In genomic region chrX:105282077-105282476, GRCh38 we compare ENCODE assay signal across 18 cellular contexts.
A peak's percentile ranks its signal among the peaks of the same experiment; 100 is the strongest.
DNase-seq lines count a peak whose midpoint lies in the region; FAIRE-seq and TF ChIP-seq lines count a peak whose summit lies in the region.
"Had no signal": no experiment of that assay in that cellular context is flagged by ENCODE, and none has a peak within 500 bp of the region (broad histone marks: within the 10 kb centered on the region; RNA-seq: fewer than 3 reads in every experiment).

No MANE protein-coding gene starts in this region.

- H2AFZ ChIP-seq in endothelial cell of umbilical vein (ENCODE audit: low read depth, low read length) (no peak overlapping the region), mesenchymal stem cell (ENCODE audit: low read depth, low read length) (no peak overlapping the region), neuronal stem cell (ENCODE audit: low read length) (no peak overlapping the region)

- no peaks in the 10 kb centered on the region for H3K79me1 ChIP-seq in mesenchymal stem cell (replicated peaks; ENCODE audit: low read length, poor library complexity, severe bottlenecking)
- H3K79me1 ChIP-seq in neuronal stem cell (ENCODE audit: low read depth, low read length): no peaks in the 10 kb centered on the region

- H3K23ac ChIP-seq in mesenchymal stem cell (ENCODE audit: low read length in 2 of 2) (no peak overlapping the region), neuronal stem cell (ENCODE audit: low read depth, low read length, poor library complexity) (no peak overlapping the region)

- peak overlapping the region; percentile 60 for H3K27ac ChIP-seq in endothelial cell of umbilical vein (ENCODE audit: insufficient read depth, low read depth, low read length)
- no peak overlapping the region for H3K27ac ChIP-seq in mesenchymal stem cell (ENCODE audit: low read length, poor library complexity, severe bottlenecking)
- H3K27ac ChIP-seq in SJCRH30: no peak overlapping the region
- no peak overlapping the region for H3K27ac ChIP-seq in neuronal stem cell (replicated peaks; ENCODE audit: low read length)
- H3K27ac ChIP-seq: RWPE1 had no signal

- H4K91ac ChIP-seq in mesenchymal stem cell (ENCODE audit: low read length) (no peak overlapping the region), neuronal stem cell (ENCODE audit: low read depth, low read length, poor library complexity) (no peak overlapping the region)

- WGBS in mesenchymal stem cell: 50% methylated on average over 1 of the region's 1 CpG
- WGBS in neuronal stem cell (ENCODE audit: extremely low coverage in 2 of 2, insufficient read length in 2 of 2, insufficient replicate concordance in 1 of 2), 2 donors: no CpG with 5 or more reads among the region's 1 CpG

- H3K4me3 ChIP-seq in endothelial cell of umbilical vein (replicated peaks in 1 of 3; ENCODE audit: insufficient read depth in 1 of 3, low read depth in 1 of 3, low read length in 3 of 3): no peak overlapping the region
- no peak overlapping the region for H3K4me3 ChIP-seq in mesenchymal stem cell (ENCODE audit: insufficient read depth in 1 of 2, low read depth in 1 of 2, low read length in 2 of 2)
- no peak overlapping the region for H3K4me3 ChIP-seq in SJCRH30
- no peak overlapping the region for H3K4me3 ChIP-seq in neuronal stem cell (ENCODE audit: low read length in 2 of 2)
- H3K4me3 ChIP-seq: MG63 had no signal

- H4K8ac ChIP-seq in mesenchymal stem cell (ENCODE audit: low read length): no peak overlapping the region
- no peak overlapping the region for H4K8ac ChIP-seq in neuronal stem cell (ENCODE audit: low read depth, low read length)

- H3K9me1 ChIP-seq in endothelial cell of umbilical vein (replicated peaks; ENCODE audit: control insufficient read depth, extremely low read depth, insufficient read depth, low read length): no peaks in the 10 kb centered on the region

- TF ChIP-seq CTCF in endothelial cell of umbilical vein (IDR thresholded peaks at IDR 0.05; ENCODE audit: extremely low read depth in 1 of 2, insufficient read depth in 1 of 2, low read depth in 1 of 2, low read length in 2 of 2): no peak

- H3K9me3 ChIP-seq in endothelial cell of umbilical vein (replicated peaks; ENCODE audit: control insufficient read depth, insufficient read depth, low read length) (no peaks in the 10 kb centered on the region), mesenchymal stem cell (ENCODE audit: control insufficient read depth, low read length) (no peaks in the 10 kb centered on the region), SJCRH30 (replicated peaks) (no peaks in the 10 kb centered on the region), neuronal stem cell (replicated peaks in 1 of 2; ENCODE audit: control insufficient read depth in 2 of 2, insufficient read depth in 1 of 2, low read depth in 1 of 2, low read length in 2 of 2) (no peaks in the 10 kb centered on the region)
- H3K9me3 ChIP-seq: MG63 had no signal

- no peaks in the 10 kb centered on the region for H3K36me3 ChIP-seq in endothelial cell of umbilical vein (ENCODE audit: control insufficient read depth in 2 of 2, extremely low read depth in 1 of 2, insufficient read depth in 2 of 2, low read length in 2 of 2)
- no peaks in the 10 kb centered on the region for H3K36me3 ChIP-seq in mesenchymal stem cell (ENCODE audit: control insufficient read depth in 1 of 2, insufficient read depth in 2 of 2, low read depth in 1 of 2, low read length in 2 of 2)
- H3K36me3 ChIP-seq in SJCRH30: no peaks in the 10 kb centered on the region
- H3K36me3 ChIP-seq in neuronal stem cell (replicated peaks in 1 of 2; ENCODE audit: control insufficient read depth in 2 of 2, insufficient read depth in 2 of 2, low read length in 2 of 2): no peaks in the 10 kb centered on the region
- H3K36me3 ChIP-seq: MG63 had no signal

- peak; percentile 80 for FAIRE-seq in endothelial cell of umbilical vein (lab: Jason Lieb, UNC)
- FAIRE-seq: GM18507 had no signal

- H3K4ac ChIP-seq in mesenchymal stem cell (ENCODE audit: low read depth in 1 of 2, low read length in 2 of 2) (no peak overlapping the region), neuronal stem cell (ENCODE audit: low read length) (no peak overlapping the region)

- H3K4me1 ChIP-seq in endothelial cell of umbilical vein (ENCODE audit: control insufficient read depth, extremely low read depth, insufficient read depth, low read length) (peaks cover 15% of the 10 kb centered on the region), mesenchymal stem cell (ENCODE audit: control insufficient read depth, insufficient read depth, low read depth, low read length) (no peaks in the 10 kb centered on the region), SJCRH30 (no peaks in the 10 kb centered on the region), neuronal stem cell (ENCODE audit: control insufficient read depth in 2 of 2, insufficient read depth in 1 of 2, low read depth in 1 of 2, low read length in 2 of 2) (no peaks in the 10 kb centered on the region)

- no peaks in the 10 kb centered on the region for H3K27me3 ChIP-seq in endothelial cell of umbilical vein (ENCODE audit: control insufficient read depth in 2 of 2, insufficient read depth in 2 of 2, low read length in 2 of 2)
- H3K27me3 ChIP-seq in mesenchymal stem cell (ENCODE audit: control insufficient read depth in 1 of 2, insufficient read depth in 1 of 2, low read length in 2 of 2): peaks cover 0 to 5% of the 10 kb centered on the region in 2 experiments
- no peaks in the 10 kb centered on the region for H3K27me3 ChIP-seq in SJCRH30
- H3K27me3 ChIP-seq in neuronal stem cell (ENCODE audit: control insufficient read depth in 3 of 3, insufficient read depth in 3 of 3, low read depth in 1 of 3, low read length in 3 of 3): no peaks in the 10 kb centered on the region
- H3K27me3 ChIP-seq: MG63 had no signal

- peak overlapping the region; percentile 31 for H3K9ac ChIP-seq in endothelial cell of umbilical vein (replicated peaks; ENCODE audit: extremely low read depth, insufficient read depth, low read length)
- H3K9ac ChIP-seq in mesenchymal stem cell (ENCODE audit: low read length): no peak overlapping the region
- no peak overlapping the region for H3K9ac ChIP-seq in neuronal stem cell (ENCODE audit: low read depth, low read length, poor library complexity)

- peak; percentile 4 for DNase-seq in LHCN-M2 (ENCODE audit: low read depth)
- peak; percentile 66 for DNase-seq in endothelial cell of umbilical vein (ENCODE audit: low read depth, low spot score)
- DNase-seq in lung microvascular endothelial cell (ENCODE audit: low read depth in 2 of 2): peak; percentile 7 to 92
- no peak for DNase-seq in mesenchymal stem cell
- no peak for DNase-seq in SJCRH30
- DNase-seq in neuronal stem cell (ENCODE audit: low spot score): no peak
- DNase-seq in stimulated activated CD4-positive, alpha-beta T cell treated with anti-CD3 and anti-CD28 coated beads, Interleukin-4, amount 100 ng/mL, for 1 hour: no peak
- DNase-seq: Calu3; CD8-positive, alpha-beta memory T cell; DMS79 treated with DMSO at 0.1 percent for 48 hours; H7; KBM-7; MG63; NCI-H2029 treated with DMSO at 0.1 percent for 48 hours; NCI-H526 treated with DMSO at 0.1 percent for 48 hours; SHP77 had no signal

- TF ChIP-seq POLR2A in endothelial cell of umbilical vein (IDR thresholded peaks at IDR 0.05; ENCODE audit: low read depth, low read length): no peak

- H3K79me2 ChIP-seq in endothelial cell of umbilical vein (ENCODE audit: control insufficient read depth, insufficient read depth, low read length): no peaks in the 10 kb centered on the region

- no peak overlapping the region for H2BK12ac ChIP-seq in mesenchymal stem cell (ENCODE audit: low read length in 2 of 2)
- no peak overlapping the region for H2BK12ac ChIP-seq in neuronal stem cell (ENCODE audit: low read length)

- H2BK15ac ChIP-seq in mesenchymal stem cell (ENCODE audit: low read depth, poor library complexity, severe bottlenecking) (no peak overlapping the region), neuronal stem cell (ENCODE audit: low read length) (no peak overlapping the region)

- intact Hi-C loops in endothelial cell of umbilical vein (cut with micrococcal nuclease): loop anchor here (1.0 kb wide), 2 partner anchors 32 to 47 kb away; no protein-coding TSS in a partner anchor

- H3K14ac ChIP-seq in mesenchymal stem cell (ENCODE audit: low read length in 2 of 2): no peak overlapping the region
- no peak overlapping the region for H3K14ac ChIP-seq in neuronal stem cell (ENCODE audit: low read length)

- no peaks in the 10 kb centered on the region for H4K20me1 ChIP-seq in endothelial cell of umbilical vein (replicated peaks; ENCODE audit: control insufficient read depth, extremely low read depth, insufficient read depth, low read length)

- POLR2A ChIA-PET in endothelial cell of umbilical vein (lab: Charles Lee): no interaction called here

- BruUV-seq in endothelial cell of umbilical vein (replicated peaks; lab: Mats Ljungman, UMichigan): no TSS peak

- peak overlapping the region; percentile 42 for H3K4me2 ChIP-seq in endothelial cell of umbilical vein (ENCODE audit: insufficient read depth, low read length)
- H3K4me2 ChIP-seq in mesenchymal stem cell (ENCODE audit: low read length, poor library complexity, severe bottlenecking): no peak overlapping the region
- no peak overlapping the region for H3K4me2 ChIP-seq in neuronal stem cell (ENCODE audit: insufficient read depth, low read length, poor library complexity, severe bottlenecking)

- H2BK120ac ChIP-seq in mesenchymal stem cell (ENCODE audit: low read depth, low read length): no peak overlapping the region
- no peak overlapping the region for H2BK120ac ChIP-seq in neuronal stem cell (ENCODE audit: low read depth, low read length)

- H3K18ac ChIP-seq in mesenchymal stem cell (ENCODE audit: low read depth in 1 of 2, low read length in 2 of 2) (no peak overlapping the region), neuronal stem cell (ENCODE audit: low read length) (no peak overlapping the region)

- dilution Hi-C loops in endothelial cell of umbilical vein (cut with MboI; ENCODE audit: extremely low pct_ligation_motif_present, low sequenced_read_pairs): no loop called here

- H2AK5ac ChIP-seq in mesenchymal stem cell (ENCODE audit: low read length, severe bottlenecking) (no peak overlapping the region), neuronal stem cell (ENCODE audit: low read depth, low read length) (no peak overlapping the region)

- CTCF ChIA-PET in endothelial cell of umbilical vein (lab: Charles Lee): interaction anchor here (0.5 kb wide), 1 partner anchor 238 kb away, joined by 3 read pairs; no protein-coding TSS in a partner anchor

- no peak overlapping the region for H2BK5ac ChIP-seq in mesenchymal stem cell (ENCODE audit: low read depth, low read length, poor library complexity, severe bottlenecking)
- no peak overlapping the region for H2BK5ac ChIP-seq in neuronal stem cell (ENCODE audit: low read length)

TF ChIP-seq in endothelial cell of umbilical vein, 7 proteins besides CTCF, POLR2A, EP300 and RAD21 (continues in another document):
- no peak for TF ChIP-seq EZH2 (IDR thresholded peaks at IDR 0.05; ENCODE audit: borderline replicate concordance, low read depth, low read length, severe bottlenecking)
- peak; percentile 56 for TF ChIP-seq GATA2 (IDR thresholded peaks at IDR 0.05; ENCODE audit: insufficient read depth, insufficient read length, low read depth, low read length)
- TF ChIP-seq POLR2AphosphoS5 (IDR thresholded peaks at IDR 0.05; ENCODE audit: insufficient read depth, low read depth, low read length): no peak
- TF ChIP-seq JUN (IDR thresholded peaks at IDR 0.05; ENCODE audit: borderline replicate concordance, insufficient read depth, insufficient read length, low read depth): peak; percentile 33

Comparison
In these comparisons a context has a peak if more than half of its experiments do, and no peak if none do; other contexts are left out.
1. DNase-seq: peak in LHCN-M2 (single experiment), endothelial cell of umbilical vein (single experiment) and lung microvascular endothelial cell (2 of 2); none in mesenchymal stem cell (single experiment), SJCRH30 (0 of 2), neuronal stem cell (single experiment) and stimulated activated CD4-positive, alpha-beta T cell treated with anti-CD3 and anti-CD28 coated beads, Interleukin-4, amount 100 ng/mL, for 1 hour (single experiment).